In the genomic region with DNA sequence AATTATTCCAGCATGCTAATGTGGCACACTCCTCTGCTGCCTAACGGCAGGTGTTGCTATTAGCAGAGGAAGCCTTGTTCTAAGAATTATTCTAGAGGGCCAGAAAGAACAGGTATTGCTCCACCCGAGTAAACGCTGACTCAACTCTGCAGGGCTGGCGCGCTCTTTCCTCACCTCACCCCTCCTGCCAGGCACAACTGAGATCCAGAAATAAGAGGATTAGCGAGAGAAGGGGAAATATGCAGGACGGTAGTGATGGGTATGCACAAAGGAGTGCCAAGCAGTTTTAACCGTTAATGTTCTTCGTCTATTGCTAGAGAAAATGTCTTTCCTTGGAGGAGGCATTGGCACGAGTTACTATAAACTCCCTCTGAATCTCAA, we compare ENCODE assay signal across 1 cellular context.
TF ChIP-seq lines count a peak whose summit lies in the region.

No MANE protein-coding gene starts in this region.

TF ChIP-seq in neural cell, 6 proteins besides CTCF, POLR2A, EP300 and RAD21 (continued from another document):
- TF ChIP-seq, protein P1, sequence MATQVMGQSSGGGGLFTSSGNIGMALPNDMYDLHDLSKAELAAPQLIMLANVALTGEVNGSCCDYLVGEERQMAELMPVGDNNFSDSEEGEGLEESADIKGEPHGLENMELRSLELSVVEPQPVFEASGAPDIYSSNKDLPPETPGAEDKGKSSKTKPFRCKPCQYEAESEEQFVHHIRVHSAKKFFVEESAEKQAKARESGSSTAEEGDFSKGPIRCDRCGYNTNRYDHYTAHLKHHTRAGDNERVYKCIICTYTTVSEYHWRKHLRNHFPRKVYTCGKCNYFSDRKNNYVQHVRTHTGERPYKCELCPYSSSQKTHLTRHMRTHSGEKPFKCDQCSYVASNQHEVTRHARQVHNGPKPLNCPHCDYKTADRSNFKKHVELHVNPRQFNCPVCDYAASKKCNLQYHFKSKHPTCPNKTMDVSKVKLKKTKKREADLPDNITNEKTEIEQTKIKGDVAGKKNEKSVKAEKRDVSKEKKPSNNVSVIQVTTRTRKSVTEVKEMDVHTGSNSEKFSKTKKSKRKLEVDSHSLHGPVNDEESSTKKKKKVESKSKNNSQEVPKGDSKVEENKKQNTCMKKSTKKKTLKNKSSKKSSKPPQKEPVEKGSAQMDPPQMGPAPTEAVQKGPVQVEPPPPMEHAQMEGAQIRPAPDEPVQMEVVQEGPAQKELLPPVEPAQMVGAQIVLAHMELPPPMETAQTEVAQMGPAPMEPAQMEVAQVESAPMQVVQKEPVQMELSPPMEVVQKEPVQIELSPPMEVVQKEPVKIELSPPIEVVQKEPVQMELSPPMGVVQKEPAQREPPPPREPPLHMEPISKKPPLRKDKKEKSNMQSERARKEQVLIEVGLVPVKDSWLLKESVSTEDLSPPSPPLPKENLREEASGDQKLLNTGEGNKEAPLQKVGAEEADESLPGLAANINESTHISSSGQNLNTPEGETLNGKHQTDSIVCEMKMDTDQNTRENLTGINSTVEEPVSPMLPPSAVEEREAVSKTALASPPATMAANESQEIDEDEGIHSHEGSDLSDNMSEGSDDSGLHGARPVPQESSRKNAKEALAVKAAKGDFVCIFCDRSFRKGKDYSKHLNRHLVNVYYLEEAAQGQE (IDR thresholded peaks at IDR 0.05; ENCODE audit: borderline replicate concordance), result no peak
- no peak for TF ChIP-seq SMC3 (conservative IDR thresholded peaks at IDR 0.05; ENCODE audit: poor library complexity)
TF ChIP-seq in neural cell: peak in this region for 0.
